35 cellular contexts compared by ENCODE assay signal in the genomic region with DNA sequence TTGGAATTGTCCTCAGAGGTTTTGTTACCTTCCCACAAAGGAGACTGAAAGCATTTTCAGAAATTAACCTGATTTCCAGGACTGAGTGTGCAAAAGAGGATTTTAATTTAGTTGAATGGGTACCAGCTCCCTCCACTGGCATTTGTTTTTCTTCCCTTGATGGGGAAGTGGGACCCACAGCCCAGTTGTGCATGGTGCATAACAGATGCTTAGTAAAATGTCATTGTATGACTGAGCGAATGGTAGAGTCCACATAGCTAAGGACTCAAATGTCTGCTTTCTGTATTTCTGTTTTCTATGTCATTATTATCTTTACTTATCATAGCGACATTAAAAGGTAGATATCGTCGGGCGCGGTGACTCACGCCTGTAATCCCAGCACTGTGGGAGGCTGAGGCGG.
"Had no signal": no experiment of that assay in that cellular context is flagged by ENCODE, and none has a peak within 500 bp of the region (broad histone marks: within the 10 kb centered on the region; RNA-seq: fewer than 3 reads in every experiment).

No MANE protein-coding gene starts in this region.

- DNase-seq: activated effector memory CD4-positive, alpha-beta T cell treated with anti-CD3 and anti-CD28 coated beads, Interleukin-2, amount 50 U/mL, for 16 hours; activated effector memory CD4-positive, alpha-beta T cell treated with Interleukin-2 at 50 U/mL for 16 hours; activated gamma-delta T cell; activated gamma-delta T cell treated with Interleukin-2 at 50 U/mL for 16 hours; activated naive CD4-positive, alpha-beta T cell; activated naive CD4-positive, alpha-beta T cell treated with anti-CD3 and anti-CD28 coated beads for 36 hours; activated naive CD4-positive, alpha-beta T cell treated with anti-CD3 and anti-CD28 coated beads, Interleukin-2, amount 10 ng/mL, durations not matched to agents 7 days and 5 days; activated naive CD4-positive, alpha-beta T cell treated with anti-CD3 and anti-CD28 coated beads, Interleukin-2, amount 50 U/mL, for 16 hours; activated naive CD4-positive, alpha-beta T cell treated with Interleukin-2 at 50 U/mL for 16 hours; activated naive CD8-positive, alpha-beta T cell treated with anti-CD3 and anti-CD28 coated beads for 36 hours; activated naive CD8-positive, alpha-beta T cell treated with anti-CD3 and anti-CD28 coated beads, Interleukin-2, amount 10 ng/mL, durations not matched to agents 7 days and 5 days; activated naive CD8-positive, alpha-beta T cell treated with anti-CD3 and anti-CD28 coated beads, Interleukin-2, amount 50 U/mL, for 24 hours; activated T-cell treated with anti-CD3 and anti-CD28 coated beads, Interleukin-2, amount 50 U/mL, for 1 hour; activated T-cell treated with anti-CD3 and anti-CD28 coated beads, Interleukin-2, amount 50 U/mL, for 24 hours; activated T-cell treated with anti-CD3 and anti-CD28 coated beads, Interleukin-2, amount 50 U/mL, for 4 hours; activated T-cell treated with anti-CD3 and anti-CD28 coated beads, Interleukin-2, amount 50 U/mL, for 48 hours; activated T-cell treated with anti-CD3 and anti-CD28 coated beads, Interleukin-2, amount 50 U/mL, for 72 hours; adrenal gland; amniotic stem cell; amygdala; anterior cingulate cortex; aorta; body of pancreas; brain microvascular endothelial cell; caudate nucleus; central memory CD4-positive, alpha-beta T cell; cerebellar nuclear complex had no signal

- H3K36me3 Mint-ChIP-seq: activated naive CD4-positive, alpha-beta T cell treated with anti-CD3 and anti-CD28 coated beads, Interleukin-2, amount 10 ng/mL, durations not matched to agents 7 days and 5 days; activated naive CD4-positive, alpha-beta T cell treated with anti-CD3 and anti-CD28 coated beads, Interleukin-2, amount 50 U/mL, for 24 hours; activated naive CD4-positive, alpha-beta T cell treated with anti-CD3 and anti-CD28 coated beads, Interleukin-2, amount 50 U/mL, for 72 hours; activated naive CD8-positive, alpha-beta T cell; activated naive CD8-positive, alpha-beta T cell treated with anti-CD3 and anti-CD28 coated beads for 36 hours; activated naive CD8-positive, alpha-beta T cell treated with anti-CD3 and anti-CD28 coated beads, Interleukin-2, amount 10 ng/mL, durations not matched to agents 7 days and 5 days; brain had no signal

- H3K4me1 Mint-ChIP-seq: activated naive CD4-positive, alpha-beta T cell treated with anti-CD3 and anti-CD28 coated beads, Interleukin-2, amount 10 ng/mL, durations not matched to agents 7 days and 5 days; activated naive CD4-positive, alpha-beta T cell treated with anti-CD3 and anti-CD28 coated beads, Interleukin-2, amount 50 U/mL, for 24 hours; activated T-helper 17 cell treated with anti-CD3 and anti-CD28 coated beads, Interleukin-2, amount 50 U/mL, for 72 hours; central memory CD8-positive, alpha-beta T cell had no signal

- H3K9me3 Mint-ChIP-seq: activated naive CD4-positive, alpha-beta T cell treated with anti-CD3 and anti-CD28 coated beads for 36 hours; activated naive CD4-positive, alpha-beta T cell treated with anti-CD3 and anti-CD28 coated beads, Interleukin-2, amount 10 ng/mL, durations not matched to agents 7 days and 5 days; activated naive CD4-positive, alpha-beta T cell treated with anti-CD3 and anti-CD28 coated beads, Interleukin-2, amount 50 U/mL, for 24 hours; activated naive CD4-positive, alpha-beta T cell treated with anti-CD3 and anti-CD28 coated beads, Interleukin-2, amount 50 U/mL, for 72 hours; activated naive CD8-positive, alpha-beta T cell treated with anti-CD3 and anti-CD28 coated beads for 36 hours; activated naive CD8-positive, alpha-beta T cell treated with anti-CD3 and anti-CD28 coated beads, Interleukin-2, amount 10 ng/mL, durations not matched to agents 7 days and 5 days; activated naive CD8-positive, alpha-beta T cell treated with anti-CD3 and anti-CD28 coated beads, Interleukin-2, amount 50 U/mL, for 24 hours; activated T-cell treated with anti-CD3 and anti-CD28 coated beads, Interleukin-2, amount 50 U/mL, for 24 hours; activated T-cell treated with anti-CD3 and anti-CD28 coated beads, Interleukin-2, amount 50 U/mL, for 4 hours; activated T-cell treated with anti-CD3 and anti-CD28 coated beads, Interleukin-2, amount 50 U/mL, for 72 hours; activated T-helper 1 cell treated with anti-CD3 and anti-CD28 coated beads, Interleukin-12 subunit alpha, Interleukin-12 subunit beta, Interleukin-2, Interleukin-4 antibody, amounts not matched to agents 30 ng/mL and 10 ng/mL and 1 ng/mL, durations not matched to agents 14 hours and 24 hours and 36 hours; activated T-helper 17 cell treated with anti-CD3 and anti-CD28 coated beads, Interleukin-2, amount 50 U/mL, for 72 hours; activated T-helper 2 cell treated with anti-CD3 and anti-CD28 coated beads, Interferon-gamma antibody, Interleukin-2, Interleukin-4, amounts not matched to agents 10 μg/mL and 5 μg/mL and 100 μg/mL, durations not matched to agents 14 hours and 24 hours and 36 hours; brain; central memory CD8-positive, alpha-beta T cell had no signal

- H3K27me3 Mint-ChIP-seq: activated naive CD4-positive, alpha-beta T cell treated with anti-CD3 and anti-CD28 coated beads, Interleukin-2, amount 50 U/mL, for 24 hours; activated naive CD8-positive, alpha-beta T cell; activated naive CD8-positive, alpha-beta T cell treated with anti-CD3 and anti-CD28 coated beads for 36 hours; activated T-cell treated with anti-CD3 and anti-CD28 coated beads, Interleukin-2, amount 50 U/mL, for 24 hours; activated T-helper 17 cell treated with anti-CD3 and anti-CD28 coated beads, Interleukin-2, amount 50 U/mL, for 72 hours; central memory CD8-positive, alpha-beta T cell had no signal

- H3K4me3 Mint-ChIP-seq: activated naive CD4-positive, alpha-beta T cell treated with anti-CD3 and anti-CD28 coated beads for 36 hours; activated naive CD4-positive, alpha-beta T cell treated with anti-CD3 and anti-CD28 coated beads, Interleukin-2, amount 10 ng/mL, durations not matched to agents 7 days and 5 days; activated naive CD4-positive, alpha-beta T cell treated with anti-CD3 and anti-CD28 coated beads, Interleukin-2, amount 50 U/mL, for 24 hours; activated naive CD8-positive, alpha-beta T cell; activated naive CD8-positive, alpha-beta T cell treated with anti-CD3 and anti-CD28 coated beads for 36 hours; activated naive CD8-positive, alpha-beta T cell treated with anti-CD3 and anti-CD28 coated beads, Interleukin-2, amount 10 ng/mL, durations not matched to agents 7 days and 5 days; activated naive CD8-positive, alpha-beta T cell treated with anti-CD3 and anti-CD28 coated beads, Interleukin-2, amount 50 U/mL, for 24 hours; activated T-cell treated with anti-CD3 and anti-CD28 coated beads, Interleukin-2, amount 50 U/mL, for 24 hours; activated T-cell treated with anti-CD3 and anti-CD28 coated beads, Interleukin-2, amount 50 U/mL, for 4 hours; activated T-cell treated with anti-CD3 and anti-CD28 coated beads, Interleukin-2, amount 50 U/mL, for 72 hours; activated T-helper 1 cell treated with anti-CD3 and anti-CD28 coated beads, Interleukin-12 subunit alpha, Interleukin-12 subunit beta, Interleukin-2, Interleukin-4 antibody, amounts not matched to agents 30 ng/mL and 10 ng/mL and 1 ng/mL, durations not matched to agents 14 hours and 24 hours and 36 hours; activated T-helper 17 cell treated with anti-CD3 and anti-CD28 coated beads, Interleukin-2, amount 50 U/mL, for 72 hours; brain; central memory CD8-positive, alpha-beta T cell had no signal

- H3K27ac Mint-ChIP-seq: activated naive CD4-positive, alpha-beta T cell treated with anti-CD3 and anti-CD28 coated beads for 36 hours; activated naive CD4-positive, alpha-beta T cell treated with anti-CD3 and anti-CD28 coated beads, Interleukin-2, amount 10 ng/mL, durations not matched to agents 7 days and 5 days; activated naive CD4-positive, alpha-beta T cell treated with anti-CD3 and anti-CD28 coated beads, Interleukin-2, amount 50 U/mL, for 24 hours; activated naive CD4-positive, alpha-beta T cell treated with anti-CD3 and anti-CD28 coated beads, Interleukin-2, amount 50 U/mL, for 72 hours; activated naive CD8-positive, alpha-beta T cell; activated naive CD8-positive, alpha-beta T cell treated with anti-CD3 and anti-CD28 coated beads for 36 hours; activated naive CD8-positive, alpha-beta T cell treated with anti-CD3 and anti-CD28 coated beads, Interleukin-2, amount 10 ng/mL, durations not matched to agents 7 days and 5 days; activated naive CD8-positive, alpha-beta T cell treated with anti-CD3 and anti-CD28 coated beads, Interleukin-2, amount 50 U/mL, for 24 hours; activated T-cell treated with anti-CD3 and anti-CD28 coated beads, Interleukin-2, amount 50 U/mL, for 24 hours; activated T-cell treated with anti-CD3 and anti-CD28 coated beads, Interleukin-2, amount 50 U/mL, for 72 hours; activated T-helper 1 cell treated with anti-CD3 and anti-CD28 coated beads, Interleukin-12 subunit alpha, Interleukin-12 subunit beta, Interleukin-2, Interleukin-4 antibody, amounts not matched to agents 30 ng/mL and 10 ng/mL and 1 ng/mL, durations not matched to agents 14 hours and 24 hours and 36 hours; activated T-helper 17 cell treated with anti-CD3 and anti-CD28 coated beads, Interleukin-2, amount 50 U/mL, for 72 hours; activated T-helper 2 cell treated with anti-CD3 and anti-CD28 coated beads, Interferon-gamma antibody, Interleukin-2, Interleukin-4, amounts not matched to agents 10 μg/mL and 5 μg/mL and 100 μg/mL, durations not matched to agents 14 hours and 24 hours and 36 hours; brain had no signal

- ATAC-seq: activated naive CD4-positive, alpha-beta T cell treated with anti-CD3 and anti-CD28 coated beads, Interleukin-2, amount 50 U/mL, for 72 hours; activated naive CD8-positive, alpha-beta T cell treated with anti-CD3 and anti-CD28 coated beads, Interleukin-2, amount 50 U/mL, for 24 hours; activated T-cell treated with anti-CD3 and anti-CD28 coated beads, Interleukin-2, amount 50 U/mL, for 4 hours; activated T-cell treated with anti-CD3 and anti-CD28 coated beads, Interleukin-2, amount 50 U/mL, for 72 hours; activated T-helper 17 cell treated with anti-CD3 and anti-CD28 coated beads, Interleukin-2, amount 50 U/mL, for 72 hours; body of pancreas had no signal
